ENCODE assay signal across 17 cellular contexts in genomic region chr12:3283137-3283680, GRCh38.
DNase-seq lines count a peak whose midpoint lies in the region; ATAC-seq and TF ChIP-seq lines count a peak whose summit lies in the region.
"Had no signal": no experiment of that assay in that cellular context is flagged by ENCODE, and none has a peak within 500 bp of the region (broad histone marks: within the 10 kb centered on the region; RNA-seq: fewer than 3 reads in every experiment).

No MANE protein-coding gene starts in this region.

- H2BK5ac ChIP-seq in neuronal stem cell (ENCODE audit: low read length) = no peak overlapping the region

- H3F3A ChIP-seq in GM23338 (replicated peaks; ENCODE audit: low read depth) (no peaks in the 10 kb centered on the region), PC-3 (ENCODE audit: low read length, unreplicated experiment) (no peaks in the 10 kb centered on the region)

- no TSS peak for BruUV-seq in PC-3 (replicated peaks; lab: Mats Ljungman, UMichigan)

- CTCF ChIA-PET in PC-3 (lab: Charles Lee) = no interaction called here

- 90 to 94% methylated on average over 3 to 16 of the region's 19 CpGs for WGBS in endodermal cell (ENCODE audit: insufficient coverage in 1 of 2, insufficient read length in 1 of 2), 2 experiments
- no CpG with 5 or more reads among the region's 19 CpGs for WGBS in neuronal stem cell (ENCODE audit: extremely low coverage in 2 of 2, insufficient read length in 2 of 2, insufficient replicate concordance in 1 of 2), 2 donors

- peaks cover 2% of the 10 kb centered on the region for H3K79me1 ChIP-seq in neuronal stem cell (ENCODE audit: low read depth, low read length)

- H3K27ac ChIP-seq in GM23338 (ENCODE audit: low read depth) = no peak overlapping the region
- no peak overlapping the region for H3K27ac ChIP-seq in endodermal cell (ENCODE audit: low read depth, low read length)
- H3K27ac ChIP-seq in neuronal stem cell (replicated peaks; ENCODE audit: low read length) = no peak overlapping the region
- no peak overlapping the region for H3K27ac ChIP-seq in PC-3 (ENCODE audit: low read length)

- no peak overlapping the region for H3K4ac ChIP-seq in neuronal stem cell (ENCODE audit: low read length)

- ATAC-seq in GM23338 = peak; percentile 38
- no peak for ATAC-seq in PC-3
- no peak for ATAC-seq in stimulated activated naive CD8-positive, alpha-beta T cell treated with anti-CD3 and anti-CD28 coated beads, Interleukin-15, amount 100 ng/mL, for 72 hours
- ATAC-seq: GM12878 had no signal

- no peak overlapping the region for H3K4me3 ChIP-seq in GM23338
- H3K4me3 ChIP-seq in endodermal cell (ENCODE audit: low read length) = no peak overlapping the region
- H3K4me3 ChIP-seq in neuronal stem cell (ENCODE audit: low read length in 2 of 2) = no peak overlapping the region
- no peak overlapping the region for H3K4me3 ChIP-seq in PC-3 (ENCODE audit: low read length)
- H3K4me3 ChIP-seq: GM12878, HAP-1 had no signal

- DNase-seq in GM23338 (ENCODE audit: low spot score) (peak; percentile 39), endodermal cell (no peak), neuronal stem cell (ENCODE audit: low spot score) (no peak), PC-3 (no peak)
- DNase-seq in stimulated activated naive CD8-positive, alpha-beta T cell treated with anti-CD3 and anti-CD28 coated beads, Interleukin-15, amount 100 ng/mL, for 72 hours = no peak
- no peak for DNase-seq in stimulated activated CD4-positive, alpha-beta T cell treated with anti-CD3 and anti-CD28 coated beads, Interleukin-4, amount 100 ng/mL, for 4 hours
- no peak for DNase-seq in stimulated activated CD4-positive, alpha-beta T cell treated with anti-CD3 and anti-CD28 coated beads, Interleukin-1b, Interleukin-23, amount 100 ng/mL, for 48 hours
- DNase-seq: CD4-positive, alpha-beta T cell; CD8-positive, alpha-beta memory T cell; DMS 273 treated with DMSO at 0.1 percent for 48 hours; DMS79; EL; GDM1; HFFc6 had no signal

- H3K9me2 ChIP-seq in GM23338 (ENCODE audit: insufficient read depth) = no peaks in the 10 kb centered on the region
- no peaks in the 10 kb centered on the region for H3K9me2 ChIP-seq in PC-3 (replicated peaks; ENCODE audit: low read length)

- no peaks in the 10 kb centered on the region for H3K9me3 Mint-ChIP-seq in GM23338
- no peaks in the 10 kb centered on the region for H3K9me3 Mint-ChIP-seq in endodermal cell
- H3K9me3 Mint-ChIP-seq in stimulated activated naive CD8-positive, alpha-beta T cell treated with anti-CD3 and anti-CD28 coated beads, Interleukin-15, amount 100 ng/mL, for 72 hours = no peaks in the 10 kb centered on the region
- H3K9me3 Mint-ChIP-seq: CD4-positive, alpha-beta T cell; CD8-positive, alpha-beta memory T cell; HFFc6 had no signal

- H2AFZ ChIP-seq in GM23338 = no peak overlapping the region
- no peak overlapping the region for H2AFZ ChIP-seq in neuronal stem cell (ENCODE audit: low read length)
- H2AFZ ChIP-seq in PC-3 (ENCODE audit: low read length) = no peak overlapping the region

- H3K27me3 Mint-ChIP-seq in GM23338 (ENCODE audit: insufficient read depth, low read depth, poor library complexity) (peaks cover 11% of the 10 kb centered on the region), endodermal cell (ENCODE audit: insufficient read depth) (no peaks in the 10 kb centered on the region)
- no peaks in the 10 kb centered on the region for H3K27me3 Mint-ChIP-seq in stimulated activated naive CD8-positive, alpha-beta T cell treated with anti-CD3 and anti-CD28 coated beads, Interleukin-15, amount 100 ng/mL, for 72 hours

- H3K36me3 Mint-ChIP-seq in GM23338 (ENCODE audit: low read depth) = no peaks in the 10 kb centered on the region
- peaks cover 35% of the 10 kb centered on the region for H3K36me3 Mint-ChIP-seq in endodermal cell (ENCODE audit: low read depth)
- H3K36me3 Mint-ChIP-seq: CD14-positive monocyte; CD8-positive, alpha-beta memory T cell had no signal

- intact Hi-C loops in PC-3 (cut with micrococcal nuclease) = no loop called here

- no peak overlapping the region for H4K8ac ChIP-seq in neuronal stem cell (ENCODE audit: low read depth, low read length)

- no peak overlapping the region for H2BK120ac ChIP-seq in neuronal stem cell (ENCODE audit: low read depth, low read length)

- H3K4me1 ChIP-seq in GM23338 (ENCODE audit: insufficient read depth) (peaks cover 14% of the 10 kb centered on the region; the same call in 1 of the 2 replicates), endodermal cell (ENCODE audit: control insufficient read depth, insufficient read depth, low read length) (no peaks in the 10 kb centered on the region), neuronal stem cell (ENCODE audit: control insufficient read depth in 2 of 2, insufficient read depth in 1 of 2, low read depth in 1 of 2, low read length in 2 of 2) (peaks cover 0 to 4% of the 10 kb centered on the region in 2 donors), PC-3 (ENCODE audit: insufficient read depth, low read length) (no peaks in the 10 kb centered on the region)
- H3K4me1 ChIP-seq: HAP-1 had no signal

- H3K14ac ChIP-seq in neuronal stem cell (ENCODE audit: low read length) = no peak overlapping the region

- H4K20me1 ChIP-seq in GM23338 (replicated peaks; ENCODE audit: insufficient read depth) = no peaks in the 10 kb centered on the region
- H4K20me1 ChIP-seq in PC-3 (ENCODE audit: low read length) = no peaks in the 10 kb centered on the region

- H3K4me1 Mint-ChIP-seq in GM23338 (peaks cover 34% of the 10 kb centered on the region), endodermal cell (no peaks in the 10 kb centered on the region)
- peaks cover 13% of the 10 kb centered on the region for H3K4me1 Mint-ChIP-seq in stimulated activated naive CD8-positive, alpha-beta T cell treated with anti-CD3 and anti-CD28 coated beads, Interleukin-15, amount 100 ng/mL, for 72 hours
- H3K4me1 Mint-ChIP-seq: CD14-positive monocyte; CD8-positive, alpha-beta memory T cell had no signal

- TF ChIP-seq CTCF in GM23338 (conservative IDR thresholded peaks at IDR 0.05; ENCODE audit: low read depth in 2 of 2) (no peak), endodermal cell (conservative IDR thresholded peaks at IDR 0.05) (no peak), PC-3 (conservative IDR thresholded peaks at IDR 0.05; ENCODE audit: low read depth, low read length) (no peak)

- H3K18ac ChIP-seq in neuronal stem cell (ENCODE audit: low read length) = peak overlapping the region; percentile 68

- H3K23ac ChIP-seq in neuronal stem cell (ENCODE audit: low read depth, low read length, poor library complexity) = no peak overlapping the region

- no peaks in the 10 kb centered on the region for H3K9me3 ChIP-seq in endodermal cell (ENCODE audit: control insufficient read depth, low read length)
- no peaks in the 10 kb centered on the region for H3K9me3 ChIP-seq in neuronal stem cell (replicated peaks in 1 of 2; ENCODE audit: control insufficient read depth in 2 of 2, insufficient read depth in 1 of 2, low read depth in 1 of 2, low read length in 2 of 2)
- H3K9me3 ChIP-seq in PC-3 (ENCODE audit: low read length) = no peaks in the 10 kb centered on the region
- H3K9me3 ChIP-seq: HAP-1 had no signal

- H3K36me3 ChIP-seq in GM23338 (ENCODE audit: insufficient read depth) (no peaks in the 10 kb centered on the region), endodermal cell (ENCODE audit: control insufficient read depth, insufficient read depth, low read length) (no peaks in the 10 kb centered on the region), neuronal stem cell (replicated peaks in 1 of 2; ENCODE audit: control insufficient read depth in 2 of 2, insufficient read depth in 2 of 2, low read length in 2 of 2) (no peaks in the 10 kb centered on the region), PC-3 (ENCODE audit: low read depth, low read length) (no peaks in the 10 kb centered on the region)
- H3K36me3 ChIP-seq: HAP-1 had no signal

- no peak overlapping the region for H2BK12ac ChIP-seq in neuronal stem cell (ENCODE audit: low read length)

- no peak overlapping the region for H2AK5ac ChIP-seq in neuronal stem cell (ENCODE audit: low read depth, low read length)

- H3K4me2 ChIP-seq in GM23338 = no peak overlapping the region
- no peak overlapping the region for H3K4me2 ChIP-seq in neuronal stem cell (ENCODE audit: insufficient read depth, low read length, poor library complexity, severe bottlenecking)
- H3K4me2 ChIP-seq in PC-3 (ENCODE audit: low read length) = no peak overlapping the region

- H3K4me3 Mint-ChIP-seq in GM23338 = no peak overlapping the region
- no peak overlapping the region for H3K4me3 Mint-ChIP-seq in endodermal cell
- no peak overlapping the region for H3K4me3 Mint-ChIP-seq in stimulated activated naive CD8-positive, alpha-beta T cell treated with anti-CD3 and anti-CD28 coated beads, Interleukin-15, amount 100 ng/mL, for 72 hours
- H3K4me3 Mint-ChIP-seq: CD14-positive monocyte; CD4-positive, alpha-beta T cell; CD8-positive, alpha-beta memory T cell; HFFc6 had no signal

- no peak overlapping the region for H4K91ac ChIP-seq in neuronal stem cell (ENCODE audit: low read depth, low read length, poor library complexity)

- no peaks in the 10 kb centered on the region for H3K79me2 ChIP-seq in GM23338 (replicated peaks; ENCODE audit: insufficient read depth)
- H3K79me2 ChIP-seq in PC-3 (ENCODE audit: low read length) = no peaks in the 10 kb centered on the region

- H3K27me3 ChIP-seq in GM23338 (ENCODE audit: insufficient read depth) (no peaks in the 10 kb centered on the region), endodermal cell (ENCODE audit: control insufficient read depth, insufficient read depth, low read length, poor library complexity, severe bottlenecking) (no peaks in the 10 kb centered on the region), neuronal stem cell (ENCODE audit: control insufficient read depth in 3 of 3, insufficient read depth in 3 of 3, low read depth in 1 of 3, low read length in 3 of 3) (no peaks in the 10 kb centered on the region), PC-3 (ENCODE audit: low read length) (no peaks in the 10 kb centered on the region)

- no peak overlapping the region for H2BK15ac ChIP-seq in neuronal stem cell (ENCODE audit: low read length)

- H3K27ac Mint-ChIP-seq in GM23338 (no peak overlapping the region), endodermal cell (peak overlapping the region; percentile 74)
- H3K27ac Mint-ChIP-seq in stimulated activated naive CD8-positive, alpha-beta T cell treated with anti-CD3 and anti-CD28 coated beads, Interleukin-15, amount 100 ng/mL, for 72 hours = no peak overlapping the region
- H3K27ac Mint-ChIP-seq: CD4-positive, alpha-beta T cell; CD8-positive, alpha-beta memory T cell; HFFc6 had no signal

- POLR2A ChIA-PET in PC-3 (lab: Charles Lee; ENCODE audit: unreplicated experiment) = no interaction called here

- H3K9ac ChIP-seq in endodermal cell (ENCODE audit: extremely low read depth, low read length, poor library complexity, severe bottlenecking) = no peak overlapping the region
- H3K9ac ChIP-seq in neuronal stem cell (ENCODE audit: low read depth, low read length, poor library complexity) = peak overlapping the region; percentile 50
- no peak overlapping the region for H3K9ac ChIP-seq in PC-3 (ENCODE audit: low read length)

TF ChIP-seq in GM23338, 12 proteins besides CTCF, POLR2A, EP300 and RAD21 (continues in another document):
- TF ChIP-seq ZNF114 (CRISPR knock-in tag; IDR thresholded peaks at IDR 0.05) = no peak
- TF ChIP-seq NANOG (IDR thresholded peaks at IDR 0.05; ENCODE audit: borderline replicate concordance) = no peak
- no peak for TF ChIP-seq CREB1 (CRISPR knock-in tag; IDR thresholded peaks at IDR 0.05; ENCODE audit: low read depth)
